ENCODE assay signal across 8 cellular contexts in genomic region chr19:17950310-17951150, GRCh38. TPM values are rescaled to one million over a fixed set of nuclear protein-coding genes. Genes with fewer than 3 reads are reported as not detected.
DNase-seq lines count a peak whose midpoint lies in the region; ATAC-seq and TF ChIP-seq lines count a peak whose summit lies in the region.

No MANE protein-coding gene starts in this region.

- no peaks in the 10 kb centered on the region for H3K9me2 ChIP-seq in Karpas-422 (replicated peaks; ENCODE audit: insufficient read depth, low read length)

- peak overlapping the region; percentile 39 for H3K9ac ChIP-seq in Karpas-422 (ENCODE audit: low read length)

- H3K36me3 ChIP-seq in Karpas-422 (ENCODE audit: insufficient read depth, low read length), result no peaks in the 10 kb centered on the region
- no peaks in the 10 kb centered on the region for H3K36me3 ChIP-seq in mesodermal cell (ENCODE audit: control insufficient read depth, insufficient read depth, low read length)
- H3K36me3 ChIP-seq in upper lobe of right lung, result no peaks in the 10 kb centered on the region
- no peaks in the 10 kb centered on the region for H3K36me3 ChIP-seq in MG63

- H3K27ac ChIP-seq in Karpas-422 (ENCODE audit: low read length), result no peak overlapping the region
- no peak overlapping the region for H3K27ac ChIP-seq in mesodermal cell (ENCODE audit: low read depth, low read length, severe bottlenecking)
- H3K27ac ChIP-seq in upper lobe of right lung, result no peak overlapping the region

- H2AFZ ChIP-seq in Karpas-422 (ENCODE audit: low read length), result peak overlapping the region; percentile 31; the same call in 1 of the 2 replicates

- H3K79me2 ChIP-seq in Karpas-422 (ENCODE audit: low read length), result no peaks in the 10 kb centered on the region

- H3K27me3 ChIP-seq in Karpas-422 (ENCODE audit: low read length) (no peaks in the 10 kb centered on the region), upper lobe of right lung (peaks cover 64% of the 10 kb centered on the region), MG63 (peaks cover 58% of the 10 kb centered on the region)

- H3K4me3 ChIP-seq in Karpas-422 (ENCODE audit: low read length), result peak overlapping the region; percentile 55; the same call in 1 of the 2 replicates
- H3K4me3 ChIP-seq in mesodermal cell (ENCODE audit: extremely low read depth, insufficient read depth, low read length, poor library complexity, severe bottlenecking), result peak overlapping the region; percentile 11
- no peak overlapping the region for H3K4me3 ChIP-seq in upper lobe of right lung
- no peak overlapping the region for H3K4me3 ChIP-seq in MG63

- H3K4me2 ChIP-seq in Karpas-422 (ENCODE audit: low read depth, low read length, poor library complexity, severe bottlenecking), result peak overlapping the region; percentile 63

- H3K9me3 ChIP-seq in Karpas-422 (ENCODE audit: low read length) (no peaks in the 10 kb centered on the region), mesodermal cell (ENCODE audit: control insufficient read depth, low read length) (no peaks in the 10 kb centered on the region), upper lobe of right lung (no peaks in the 10 kb centered on the region), MG63 (no peaks in the 10 kb centered on the region)

- H3K4me1 ChIP-seq in Karpas-422 (ENCODE audit: low read length) (peaks cover 42% of the 10 kb centered on the region), mesodermal cell (ENCODE audit: control insufficient read depth, insufficient read depth, low read length, poor library complexity, severe bottlenecking) (peaks cover 33% of the 10 kb centered on the region), upper lobe of right lung (peaks cover 33% of the 10 kb centered on the region)

- TF ChIP-seq CTCF in upper lobe of right lung (IDR thresholded peaks at IDR 0.05), result no peak

- 0 to 2% methylated on average over 29 to 32 of the region's 48 CpGs for WGBS in mesodermal cell (ENCODE audit: insufficient coverage in 2 of 2), 2 experiments

- peak; percentile 69 for DNase-seq in COR-L47 (lab: John Stamatoyannopoulos, UW)
- DNase-seq in Karpas-422, result no peak
- peak; percentile 28 for DNase-seq in activated effector memory CD4-positive, alpha-beta T cell treated with Interleukin-2 at 50 U/mL for 16 hours
- DNase-seq in upper lobe of right lung, result no peak
- no peak for DNase-seq in NK-92 treated with Interleukin-12 subunit alpha and Interleukin-12 subunit beta, amount 100 ng/mL, for 24 hours (lab: John Stamatoyannopoulos, UW)
- DNase-seq in MG63, result no peak
- no peak for DNase-seq in hippocampal formation (lab: John Stamatoyannopoulos, UW)

- intact Hi-C loops in upper lobe of right lung (cut with DNase I), result no loop called here

- no peak for ATAC-seq in upper lobe of right lung

- no peaks in the 10 kb centered on the region for H4K20me1 ChIP-seq in Karpas-422 (ENCODE audit: insufficient read depth, low read depth, low read length)

RNA-seq across cellular contexts. Expression of gene KCNN1, which starts 16.4 kb away (rescaled TPM):
- total RNA-seq in Karpas-422 (2014; rRNA removed; shearing (Covaris generic); ENCODE audit: low replicate concordance), result not detected in 2 replicates
- polyA plus RNA-seq in mesodermal cell (2013, experiment 1 of 2), result 2.7 TPM
- polyA plus RNA-seq in mesodermal cell (2013, experiment 2 of 2), result 2.9 TPM
- not detected for total RNA-seq in upper lobe of right lung
- total RNA-seq in MG63 (2014; rRNA removed; shearing (Covaris generic); ENCODE audit: low replicate concordance), result not detected in 2 replicates

RNA-seq across cellular contexts. Expression of gene CCDC124, which starts 17.7 kb away (rescaled TPM):
- 13.9 and 51.6 TPM in 2 replicates for total RNA-seq in Karpas-422 (2014; rRNA removed; shearing (Covaris generic); ENCODE audit: low replicate concordance)
- polyA plus RNA-seq in mesodermal cell (2013, experiment 1 of 2), result 99.1 TPM
- 89.2 TPM for polyA plus RNA-seq in mesodermal cell (2013, experiment 2 of 2)
- total RNA-seq in upper lobe of right lung, result 59.7 TPM
- total RNA-seq in MG63 (2014; rRNA removed; shearing (Covaris generic); ENCODE audit: low replicate concordance), result 228 and 241 TPM in 2 replicates

RNA-seq across cellular contexts. Expression of gene ARRDC2, which starts 57.4 kb away (rescaled TPM):
- 12.3 and 46.8 TPM in 2 replicates for total RNA-seq in Karpas-422 (2014; rRNA removed; shearing (Covaris generic); ENCODE audit: low replicate concordance)
- 4.6 TPM for polyA plus RNA-seq in mesodermal cell (2013, experiment 1 of 2)
- 4.8 TPM for polyA plus RNA-seq in mesodermal cell (2013, experiment 2 of 2)
- total RNA-seq in upper lobe of right lung, result 82.7 TPM
- 13.4 and 20.5 TPM in 2 replicates for total RNA-seq in MG63 (2014; rRNA removed; shearing (Covaris generic); ENCODE audit: low replicate concordance)

Comparison
In these comparisons a context has a peak if more than half of its experiments do, and no peak if none do; other contexts are left out.
1. DNase-seq: peak in COR-L47 (single experiment) and activated effector memory CD4-positive, alpha-beta T cell treated with Interleukin-2 at 50 U/mL for 16 hours (single experiment); none in Karpas-422 (single experiment), upper lobe of right lung (single experiment), NK-92 treated with Interleukin-12 subunit alpha and Interleukin-12 subunit beta, amount 100 ng/mL, for 24 hours (single experiment), MG63 (single experiment) and hippocampal formation (0 of 2).
2. H3K4me3 ChIP-seq: peak in Karpas-422 (single experiment) and mesodermal cell (single experiment); none in upper lobe of right lung (single experiment) and MG63 (single experiment).